Comparison of ENCODE assay signal across 8 cellular contexts in genomic region chr18:47175895-47176575, GRCh38. TPM values are rescaled to one million over a fixed set of nuclear protein-coding genes. Genes with fewer than 3 reads are reported as not detected.
DNase-seq lines count a peak whose midpoint lies in the region; ATAC-seq, FAIRE-seq and TF ChIP-seq lines count a peak whose summit lies in the region.

TSS of gene IER3IP1 (minus strand) at chr18:47176364. CDS start at chr18:47176277, 87 bp downstream.

- no peaks in the 10 kb centered on the region for H3K4me1 ChIP-seq in NT2/D1 (ENCODE audit: insufficient read depth, insufficient read length)
- H3K4me1 ChIP-seq in mononuclear cell (ENCODE audit: insufficient read depth, low read length), result peaks cover 16% of the 10 kb centered on the region

- H3K4me3 Mint-ChIP-seq in endothelial cell (ENCODE audit: unreplicated experiment), result peak within 1 kb of the TSS; percentile 43

- no peaks in the 10 kb centered on the region for H3K36me3 Mint-ChIP-seq in endothelial cell (ENCODE audit: low read depth, unreplicated experiment)

- H3K9me3 ChIP-seq in NT2/D1 (ENCODE audit: insufficient read depth, low read length) (no peaks in the 10 kb centered on the region), mononuclear cell (ENCODE audit: low read depth, low read length) (no peaks in the 10 kb centered on the region)

- peaks cover 14% of the 10 kb centered on the region for H3K36me3 ChIP-seq in NT2/D1 (ENCODE audit: insufficient read depth, insufficient read length, low read length)

- peaks cover 3% of the 10 kb centered on the region for H3K4me1 Mint-ChIP-seq in endothelial cell (ENCODE audit: unreplicated experiment)

- DNase-seq in COR-L47 (lab: John Stamatoyannopoulos, UW) (peak; percentile 93), HTR-8/SVneo (ENCODE audit: insufficient read length, low spot score) (peak; percentile 68), NT2/D1 (ENCODE audit: low read depth, low spot score) (peak; percentile 74), endothelial cell (ENCODE audit: low spot score) (peak; percentile 94)
- peak; percentile 59 for DNase-seq in activated CD8-positive, alpha-beta memory T cell treated with anti-CD3 and anti-CD28 coated beads, Interleukin-2, amount 50 U/mL, for 1 hour (ENCODE audit: extremely low read depth)
- peak; percentile 76 to 87 for DNase-seq in stimulated activated CD8-positive, alpha-beta memory T cell treated with anti-CD3 and anti-CD28 coated beads, Interleukin-2, amount 100 ng/mL, for 48 hours (ENCODE audit: low read depth in 2 of 2)

- no peaks in the 10 kb centered on the region for H3K9me3 Mint-ChIP-seq in endothelial cell (ENCODE audit: unreplicated experiment)

- TF ChIP-seq CTCF in endothelial cell (IDR thresholded peaks at IDR 0.05; ENCODE audit: unreplicated experiment), result no peak

- H3K27me3 ChIP-seq in NT2/D1 (ENCODE audit: insufficient read depth, insufficient read length) (no peaks in the 10 kb centered on the region), mononuclear cell (ENCODE audit: insufficient read depth, low read length) (no peaks in the 10 kb centered on the region)

- peak within 1 kb of the TSS; percentile 88 for H3K9ac ChIP-seq in NT2/D1 (ENCODE audit: insufficient read length, low read depth)

- peak; percentile 79 for ATAC-seq in GM21360 (IDR thresholded peaks at IDR 0.05; ENCODE audit: unreplicated experiment)

- H3K27me3 Mint-ChIP-seq in endothelial cell (ENCODE audit: unreplicated experiment), result peaks cover 4% of the 10 kb centered on the region

- no peak for FAIRE-seq in HTR-8/SVneo (lab: Jason Lieb, UNC)

- peak within 1 kb of the TSS; percentile 70 for H3K4me3 ChIP-seq in NT2/D1 (ENCODE audit: insufficient read length, low read depth)
- peak within 1 kb of the TSS; percentile 88 for H3K4me3 ChIP-seq in mononuclear cell (ENCODE audit: low read length)

- H3K27ac Mint-ChIP-seq in endothelial cell (ENCODE audit: unreplicated experiment), result peak within 1 kb of the TSS; percentile 58

RNA-seq across cellular contexts. Expression of gene IER3IP1, which starts in this region (rescaled TPM):
- 16.0 TPM for total RNA-seq in endothelial cell (ENCODE audit: unreplicated experiment)
- total RNA-seq in mononuclear cell, result 6.4 TPM

Comparison
In these comparisons a context has a peak if more than half of its experiments do, and no peak if none do; other contexts are left out.
1. Peak in every context shown above with its lines: DNase-seq, ATAC-seq and H3K4me3 ChIP-seq.